28 cellular contexts compared by ENCODE assay signal in genomic region chr15:29701151-29701550, GRCh38.
"Had no signal": no experiment of that assay in that cellular context is flagged by ENCODE, and none has a peak within 500 bp of the region (broad histone marks: within the 10 kb centered on the region; RNA-seq: fewer than 3 reads in every experiment).

No MANE protein-coding gene starts in this region.

- H3K9me3 ChIP-seq: heart left ventricle, lower lobe of right lung, neutrophil, right atrium auricular region, suprapubic skin, thoracic aorta, tibial artery, upper lobe of right lung had no signal

- H3K36me3 ChIP-seq: neutrophil had no signal

- H3K27ac ChIP-seq: heart left ventricle, lower lobe of right lung, neural progenitor cell, neutrophil, right atrium auricular region, skin epidermis, suprapubic skin, thoracic aorta, tibial artery, upper lobe of right lung had no signal

- ATAC-seq: heart left ventricle; left ventricle myocardium superior; lower lobe of right lung; natural killer cell; sciatic nerve; stimulated activated naive B cell treated with anti-CD40 and anti-IgM and Interleukin-4, amounts not matched to agents 10 μg/mL and 1 μg/mL and 100 μg/mL, for 72 hours; stimulated activated naive CD8-positive, alpha-beta T cell treated with anti-CD3 and anti-CD28 coated beads, Interleukin-15, Interleukin-2, amounts not matched to agents 100 U/mL and 50 U/mL, for 24 hours; upper lobe of right lung had no signal

- H3K36me3 Mint-ChIP-seq: naive B cell; natural killer cell; stimulated activated naive B cell treated with anti-CD40 and anti-IgM and Interleukin-4, amounts not matched to agents 10 μg/mL and 1 μg/mL and 100 μg/mL, for 72 hours had no signal

- H3K27me3 Mint-ChIP-seq: naive B cell; progenitor cell of endocrine pancreas; stimulated activated naive B cell treated with anti-CD40 and anti-IgM and Interleukin-4, amounts not matched to agents 10 μg/mL and 1 μg/mL and 100 μg/mL, for 72 hours had no signal

- H3K4me1 Mint-ChIP-seq: naive B cell; natural killer cell; neural progenitor cell; stimulated activated naive B cell treated with anti-CD40 and anti-IgM and Interleukin-4, amounts not matched to agents 10 μg/mL and 1 μg/mL and 100 μg/mL, for 72 hours had no signal

- H3K9ac ChIP-seq: neural progenitor cell had no signal

- H3K4me3 Mint-ChIP-seq: naive B cell; natural killer cell; nephron progenitor cell; neural progenitor cell; stimulated activated naive B cell treated with anti-CD40 and anti-IgM and Interleukin-4, amounts not matched to agents 10 μg/mL and 1 μg/mL and 100 μg/mL, for 72 hours had no signal

- H3K27me3 ChIP-seq: heart left ventricle, neural progenitor cell, neutrophil, right atrium auricular region, suprapubic skin, tibial artery, upper lobe of right lung had no signal

- H3K4me3 ChIP-seq: heart left ventricle, lower lobe of right lung, neural progenitor cell, right atrium auricular region, skin epidermis, suprapubic skin, thoracic aorta, tibial artery, upper lobe of right lung had no signal

- DNase-seq: heart left ventricle; hypothalamus; islet precursor cell; left ventricle myocardium superior; lower lobe of right lung; mammary epithelial cell; mesenchymal stem cell; naive B cell; natural killer cell; nephron progenitor cell; occipital lobe; stimulated activated CD4-positive, alpha-beta T cell treated with anti-CD3 and anti-CD28 coated beads, Interleukin-12 subunit alpha, Interleukin-12 subunit beta, amount 100 ng/mL, for 4 hours; stimulated activated CD4-positive, alpha-beta T cell treated with anti-CD3 and anti-CD28 coated beads, Interleukin-15, amount 100 ng/mL, for 24 hours; stimulated activated CD4-positive, alpha-beta T cell treated with anti-CD3 and anti-CD28 coated beads, Interleukin-2, amount 100 ng/mL, for 24 hours; stimulated activated CD4-positive, alpha-beta T cell treated with anti-CD3 and anti-CD28 coated beads, Interleukin-4, amount 100 ng/mL, for 1 hour; stimulated activated naive B cell treated with anti-CD40 and anti-IgM and Interleukin-4, amounts not matched to agents 10 μg/mL and 1 μg/mL and 100 μg/mL, for 72 hours; stimulated activated naive CD8-positive, alpha-beta T cell treated with anti-CD3 and anti-CD28 coated beads, Interleukin-15, Interleukin-2, amounts not matched to agents 100 U/mL and 50 U/mL, for 24 hours; tibial artery; upper lobe of right lung had no signal

- H3K4me1 ChIP-seq: lower lobe of right lung, neural progenitor cell, right atrium auricular region, suprapubic skin, tibial artery, upper lobe of right lung had no signal

- H3K9me3 Mint-ChIP-seq: natural killer cell; nephron progenitor cell; neural progenitor cell; stimulated activated naive B cell treated with anti-CD40 and anti-IgM and Interleukin-4, amounts not matched to agents 10 μg/mL and 1 μg/mL and 100 μg/mL, for 72 hours had no signal

- H3K27ac Mint-ChIP-seq: naive B cell; natural killer cell; neural progenitor cell; progenitor cell of endocrine pancreas; stimulated activated naive B cell treated with anti-CD40 and anti-IgM and Interleukin-4, amounts not matched to agents 10 μg/mL and 1 μg/mL and 100 μg/mL, for 72 hours had no signal

- FAIRE-seq: urothelium cell line had no signal
